In genomic region chr2:47076586-47077441, GRCh38 we compare ENCODE assay signal across 8 cellular contexts.
DNase-seq lines count a peak whose midpoint lies in the region; ATAC-seq and TF ChIP-seq lines count a peak whose summit lies in the region.

No MANE protein-coding gene starts in this region.

- no peak overlapping the region for H2AFZ ChIP-seq in PC-3 (ENCODE audit: low read length)

- no peaks in the 10 kb centered on the region for H3K27me3 ChIP-seq in Caco-2 (replicated peaks; ENCODE audit: control insufficient read depth, insufficient read depth, low read length)
- H3K27me3 ChIP-seq in PC-3 (ENCODE audit: low read length) = no peaks in the 10 kb centered on the region
- H3K27me3 ChIP-seq in psoas muscle (ENCODE audit: insufficient read depth in 3 of 3, low read length in 2 of 3) = no peaks in the 10 kb centered on the region

- H3K9me3 Mint-ChIP-seq in Caco-2 (ENCODE audit: unreplicated experiment) = no peaks in the 10 kb centered on the region

- peaks cover 58% of the 10 kb centered on the region for H3K4me1 ChIP-seq in Caco-2
- H3K4me1 ChIP-seq in PC-3 (ENCODE audit: insufficient read depth, low read length) = peaks cover 43% of the 10 kb centered on the region
- H3K4me1 ChIP-seq in psoas muscle = peaks cover 17% of the 10 kb centered on the region

- intact Hi-C loops in Caco-2 (cut with micrococcal nuclease; ENCODE audit: unreplicated experiment) = loop anchor here (5.0 kb wide), 1 partner anchor 45 kb away; no protein-coding TSS in a partner anchor
- intact Hi-C loops in PC-3 (cut with micrococcal nuclease) = loop anchor here (1.0 to 2.0 kb wide), 4 partner anchors 34 to 96 kb away; no protein-coding TSS in a partner anchor
- intact Hi-C loops in psoas muscle (cut with DNase I) = no loop called here

- H3K9me3 ChIP-seq in Caco-2 (no peaks in the 10 kb centered on the region), PC-3 (ENCODE audit: low read length) (no peaks in the 10 kb centered on the region), psoas muscle (no peaks in the 10 kb centered on the region)

- H3K79me2 ChIP-seq in PC-3 (ENCODE audit: low read length) = no peaks in the 10 kb centered on the region

- POLR2A ChIA-PET in Caco-2 (lab: Charles Lee) = interaction anchor here (0.6 to 1.3 kb wide), 4 partner anchors 11 to 247 kb away, joined by 3 to 4 read pairs (median 4); no protein-coding TSS in a partner anchor
- POLR2A ChIA-PET in PC-3 (lab: Charles Lee; ENCODE audit: unreplicated experiment) = no interaction called here
- POLR2A ChIA-PET in HEK293T (lab: Yijun Ruan, JAX) = no interaction called here

- BruUV-seq in Caco-2 (replicated peaks; lab: Mats Ljungman, UMichigan) (TSS peak; percentile 83), PC-3 (replicated peaks; lab: Mats Ljungman, UMichigan) (TSS peak; percentile 82)

- DNase-seq in Caco-2 = peak; percentile 91 to 95
- peak; percentile 99 for DNase-seq in PC-3
- DNase-seq in fibroblast of mammary gland (ENCODE audit: low read depth) = peak; percentile 94
- DNase-seq in psoas muscle = peak in 1 of 2 donors; percentile 59
- DNase-seq in DMS 273 (lab: John Stamatoyannopoulos, UW; ENCODE audit: unreplicated experiment) = no peak
- DNase-seq in HEK293T (ENCODE audit: extremely low spot score) = no peak
- no peak for DNase-seq in NCI-H1694 treated with DMSO at 0.1 percent for 48 hours (lab: John Stamatoyannopoulos, UW)
- no peak for DNase-seq in NCI-H146 treated with DMSO at 0.1 percent for 48 hours (lab: John Stamatoyannopoulos, UW; ENCODE audit: unreplicated experiment)

- H3K4me2 ChIP-seq in PC-3 (ENCODE audit: low read length) = peak overlapping the region; percentile 36

- peak overlapping the region; percentile 86 for H3K27ac ChIP-seq in PC-3 (ENCODE audit: low read length)
- peak overlapping the region; percentile 58 for H3K27ac ChIP-seq in psoas muscle

- H3K27me3 Mint-ChIP-seq in Caco-2 (ENCODE audit: insufficient read depth, unreplicated experiment) = no peaks in the 10 kb centered on the region

- CTCF ChIA-PET in Caco-2 (lab: Charles Lee) = interaction anchor here (0.5 to 1.8 kb wide), 4 partner anchors 11 to 375 kb away, joined by 3 to 10 read pairs (median 4); no protein-coding TSS in a partner anchor
- CTCF ChIA-PET in PC-3 (lab: Charles Lee) = interaction anchor here (0.7 kb wide), 1 partner anchor 118 kb away, joined by 3 read pairs; no protein-coding TSS in a partner anchor
- CTCF ChIA-PET in HEK293T (lab: Yijun Ruan, JAX) = interaction anchor here (1.2 kb wide), 1 partner anchor 87 kb away, joined by 3 read pairs; no protein-coding TSS in a partner anchor

- 72 to 81% (median 77%) methylated on average over 12 of the region's 12 CpGs for WGBS in psoas muscle, 3 donors

- H3K9me2 ChIP-seq in PC-3 (replicated peaks; ENCODE audit: low read length) = no peaks in the 10 kb centered on the region

- H3K4me3 Mint-ChIP-seq in Caco-2 (ENCODE audit: unreplicated experiment) = peak overlapping the region; percentile 52

- no peaks in the 10 kb centered on the region for H3F3A ChIP-seq in PC-3 (ENCODE audit: low read length, unreplicated experiment)

- peaks cover 69% of the 10 kb centered on the region for H3K36me3 Mint-ChIP-seq in Caco-2 (ENCODE audit: insufficient read depth, unreplicated experiment)

- ATAC-seq in PC-3 = peak; percentile 95
- no peak for ATAC-seq in psoas muscle

- peak in 1 of 2 experiments; percentile 13 for TF ChIP-seq CTCF in Caco-2 (IDR thresholded peaks at IDR 0.05; ENCODE audit: insufficient read depth in 1 of 2, low read depth in 1 of 2, low read length in 1 of 2, severe bottlenecking in 1 of 2, unreplicated experiment in 1 of 2)
- no peak for TF ChIP-seq CTCF in PC-3 (conservative IDR thresholded peaks at IDR 0.05; ENCODE audit: low read depth, low read length)
- TF ChIP-seq CTCF in fibroblast of mammary gland (conservative IDR thresholded peaks at IDR 0.05; ENCODE audit: control insufficient read depth, insufficient read depth, low read depth, low read length) = no peak
- TF ChIP-seq CTCF in psoas muscle (IDR thresholded peaks at IDR 0.05) = no peak

- peak overlapping the region; percentile 54 for H3K9ac ChIP-seq in PC-3 (ENCODE audit: low read length)

- H3K36me3 ChIP-seq in Caco-2 (ENCODE audit: control insufficient read depth, insufficient read depth, low read length) (peaks cover 1% of the 10 kb centered on the region; the same call in 1 of the 2 replicates), PC-3 (ENCODE audit: low read depth, low read length) (no peaks in the 10 kb centered on the region), psoas muscle (ENCODE audit: insufficient read depth in 1 of 2, low read depth in 1 of 2) (no peaks in the 10 kb centered on the region)

- H3K27ac Mint-ChIP-seq in Caco-2 (ENCODE audit: unreplicated experiment) = peak overlapping the region; percentile 89

- peaks cover 73% of the 10 kb centered on the region for H3K4me1 Mint-ChIP-seq in Caco-2 (ENCODE audit: low read depth, unreplicated experiment)

- no peaks in the 10 kb centered on the region for H4K20me1 ChIP-seq in PC-3 (ENCODE audit: low read length)

- no peak overlapping the region for H3K4me3 ChIP-seq in Caco-2 (ENCODE audit: low read depth, low read length)
- no peak overlapping the region for H3K4me3 ChIP-seq in PC-3 (ENCODE audit: low read length)
- no peak overlapping the region for H3K4me3 ChIP-seq in fibroblast of mammary gland (ENCODE audit: control insufficient read depth, low read depth, low read length)
- no peak overlapping the region for H3K4me3 ChIP-seq in psoas muscle

TF ChIP-seq in HEK293T, 16 proteins besides CTCF, POLR2A, EP300 and RAD21:
- TF ChIP-seq HDGF (IDR thresholded peaks at IDR 0.05; ENCODE audit: borderline replicate concordance) (no peak), L3MBTL2 (conservative IDR thresholded peaks at IDR 0.05) (no peak), TARDBP (IDR thresholded peaks at IDR 0.05) (no peak), SUZ12 (IDR thresholded peaks at IDR 0.05) (no peak), NFRKB (IDR thresholded peaks at IDR 0.05) (no peak), ARNT (IDR thresholded peaks at IDR 0.05) (no peak), FOXM1 (IDR thresholded peaks at IDR 0.05; ENCODE audit: borderline replicate concordance) (no peak), FOXK2 (IDR thresholded peaks at IDR 0.05) (no peak), CTBP1 (IDR thresholded peaks at IDR 0.05; ENCODE audit: borderline replicate concordance) (no peak), SP1 (IDR thresholded peaks at IDR 0.05) (no peak), ELF4 (IDR thresholded peaks at IDR 0.05) (no peak), BHLHE40 (IDR thresholded peaks at IDR 0.05; ENCODE audit: borderline replicate concordance) (no peak), ZNF384 (IDR thresholded peaks at IDR 0.05) (no peak), LEF1 (IDR thresholded peaks at IDR 0.05; ENCODE audit: borderline replicate concordance) (no peak), PKNOX1 (IDR thresholded peaks at IDR 0.05) (no peak), FOXA1 (IDR thresholded peaks at IDR 0.05) (no peak)

Comparison
In these comparisons a context has a peak if more than half of its experiments do, and no peak if none do; other contexts are left out.
1. DNase-seq: peak in Caco-2 (2 of 2), PC-3 (single experiment) and fibroblast of mammary gland (single experiment); none in DMS 273 (single experiment), HEK293T (single experiment), NCI-H1694 treated with DMSO at 0.1 percent for 48 hours (single experiment) and NCI-H146 treated with DMSO at 0.1 percent for 48 hours (single experiment).
2. intact Hi-C loops: an anchor here in Caco-2 (5.0 kb wide) and PC-3 (1.0 to 2.0 kb wide); none called in psoas muscle.